8 cellular contexts compared by ENCODE assay signal in the genomic region with DNA sequence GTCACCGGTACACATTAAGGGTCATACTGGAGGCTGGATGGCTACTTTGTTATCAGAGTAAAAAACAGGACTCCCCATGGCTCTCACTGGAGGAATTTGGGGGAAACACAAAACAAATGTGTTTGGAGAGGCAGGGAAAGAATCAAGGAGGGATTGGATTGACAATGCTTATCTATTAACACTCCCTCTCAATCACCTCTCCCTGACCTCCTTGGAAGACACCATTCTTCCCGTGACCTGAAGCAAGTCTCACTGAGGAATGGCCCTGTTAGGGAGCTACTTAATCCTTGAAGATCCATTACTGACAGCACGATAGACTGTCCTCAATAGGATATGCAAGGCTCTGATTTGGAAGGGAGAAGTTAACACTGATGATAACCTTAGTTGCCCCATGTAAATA.
"Had no signal": no experiment of that assay in that cellular context is flagged by ENCODE, and none has a peak within 500 bp of the region (broad histone marks: within the 10 kb centered on the region; RNA-seq: fewer than 3 reads in every experiment).

No MANE protein-coding gene starts in this region.

- H3K9ac ChIP-seq: GM23248 had no signal

- H3K4me3 ChIP-seq: GM23248, HAP-1 had no signal

- ATAC-seq: HCT116 had no signal

- H3K36me3 ChIP-seq: HAP-1 had no signal

- H2AFZ ChIP-seq: GM23248 had no signal

- H3K9me3 Mint-ChIP-seq: HFFc6, IgD-negative memory B cell had no signal

- H3K4me1 Mint-ChIP-seq: IgD-negative memory B cell had no signal

- H3K27ac ChIP-seq: GM23248 had no signal

- DNase-seq: GM23248, GOT3, H7, HFFc6, KBM-7 had no signal

- H3K4me1 ChIP-seq: HAP-1 had no signal

- H3K36me3 Mint-ChIP-seq: IgD-negative memory B cell had no signal

- H3K4me3 Mint-ChIP-seq: HFFc6, IgD-negative memory B cell had no signal

- H3K27ac Mint-ChIP-seq: HFFc6, IgD-negative memory B cell had no signal

- H3K27me3 Mint-ChIP-seq: IgD-negative memory B cell had no signal
